ENCODE assay signal across 1 cellular context in the genomic region with DNA sequence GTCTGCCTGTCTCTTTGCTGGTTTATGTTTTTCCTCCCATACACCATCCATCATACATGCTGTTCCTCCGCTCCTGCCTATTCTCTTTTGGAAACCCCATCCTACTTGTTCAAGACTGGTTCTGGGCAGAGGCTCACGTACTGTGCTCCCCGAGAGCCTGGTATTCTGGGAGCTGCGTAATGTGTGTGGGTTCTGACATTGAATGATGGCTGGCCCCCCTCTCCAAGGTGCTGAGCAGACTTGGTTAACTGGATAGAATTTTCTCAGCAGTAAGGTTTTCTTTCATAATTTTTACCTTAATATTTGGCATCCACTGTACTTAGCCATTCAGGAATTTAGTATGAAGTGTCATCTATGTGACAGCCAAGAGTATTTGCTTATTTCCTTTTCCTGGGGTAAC.
TF ChIP-seq lines count a peak whose summit lies in the region.

No MANE protein-coding gene starts in this region.

TF ChIP-seq in GM12878, 131 proteins besides CTCF, POLR2A, EP300 and RAD21:
- TF ChIP-seq REST (IDR thresholded peaks at IDR 0.05; ENCODE audit: low read depth, low read length) (peak; percentile 29; the same call in 1 of the 2 replicates), ZNF207 (IDR thresholded peaks at IDR 0.05; ENCODE audit: borderline replicate concordance) (no peak)
